Comparison of ENCODE assay signal across 2 cellular contexts in genomic region chr17:21842332-21843317, GRCh38.
TF ChIP-seq lines count a peak whose summit lies in the region.

No MANE protein-coding gene starts in this region.

TF ChIP-seq in HepG2, 621 proteins besides CTCF, POLR2A, EP300 and RAD21 (continued from another document):
- TF ChIP-seq ZBED4 (CRISPR knock-in tag; IDR thresholded peaks at IDR 0.05; ENCODE audit: borderline replicate concordance) (no peak), ZMYM2 (CRISPR knock-in tag; IDR thresholded peaks at IDR 0.05) (no peak), AGO2 (optimal IDR thresholded peaks at IDR 0.05; ENCODE audit: low read depth, low read length) (no peak), MAFF (IDR thresholded peaks at IDR 0.05; ENCODE audit: low read depth, low read length) (peak; percentile 29; the same call in 1 of the 2 replicates), ZNF7 (CRISPR knock-in tag; IDR thresholded peaks at IDR 0.05) (no peak), MTF2 (CRISPR knock-in tag; IDR thresholded peaks at IDR 0.05; ENCODE audit: borderline replicate concordance) (no peak), NFE2 (CRISPR knock-in tag; IDR thresholded peaks at IDR 0.05) (no peak), ZNF644 (CRISPR knock-in tag; IDR thresholded peaks at IDR 0.05; ENCODE audit: low read depth) (no peak), HNRNPL (IDR thresholded peaks at IDR 0.05; ENCODE audit: low read depth, low read length) (no peak), NFE2L1 (CRISPR knock-in tag; IDR thresholded peaks at IDR 0.05; ENCODE audit: borderline replicate concordance) (no peak), MAFK (conservative IDR thresholded peaks at IDR 0.05 in 1 of 2, IDR thresholded peaks at IDR 0.05 in 1 of 2; ENCODE audit: low read length in 2 of 2) (peak; percentile 8 to 68; a peak in 2 of 4 replicates), ZNF652 (CRISPR knock-in tag; IDR thresholded peaks at IDR 0.05; ENCODE audit: borderline replicate concordance, low read depth) (no peak), ZNF24 (IDR thresholded peaks at IDR 0.05) (no peak), ZNF552 (CRISPR knock-in tag; IDR thresholded peaks at IDR 0.05; ENCODE audit: borderline replicate concordance) (no peak)
- TF ChIP-seq, protein P1, sequence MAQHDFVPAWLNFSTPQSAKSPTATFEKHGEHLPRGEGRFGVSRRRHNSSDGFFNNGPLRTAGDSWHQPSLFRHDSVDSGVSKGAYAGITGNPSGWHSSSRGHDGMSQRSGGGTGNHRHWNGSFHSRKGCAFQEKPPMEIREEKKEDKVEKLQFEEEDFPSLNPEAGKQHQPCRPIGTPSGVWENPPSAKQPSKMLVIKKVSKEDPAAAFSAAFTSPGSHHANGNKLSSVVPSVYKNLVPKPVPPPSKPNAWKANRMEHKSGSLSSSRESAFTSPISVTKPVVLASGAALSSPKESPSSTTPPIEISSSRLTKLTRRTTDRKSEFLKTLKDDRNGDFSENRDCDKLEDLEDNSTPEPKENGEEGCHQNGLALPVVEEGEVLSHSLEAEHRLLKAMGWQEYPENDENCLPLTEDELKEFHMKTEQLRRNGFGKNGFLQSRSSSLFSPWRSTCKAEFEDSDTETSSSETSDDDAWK (CRISPR knock-in tag; IDR thresholded peaks at IDR 0.05) = no peak

TF ChIP-seq in K562, 482 proteins besides CTCF, POLR2A, EP300 and RAD21 (continued from another document):
- TF ChIP-seq, protein P2, sequence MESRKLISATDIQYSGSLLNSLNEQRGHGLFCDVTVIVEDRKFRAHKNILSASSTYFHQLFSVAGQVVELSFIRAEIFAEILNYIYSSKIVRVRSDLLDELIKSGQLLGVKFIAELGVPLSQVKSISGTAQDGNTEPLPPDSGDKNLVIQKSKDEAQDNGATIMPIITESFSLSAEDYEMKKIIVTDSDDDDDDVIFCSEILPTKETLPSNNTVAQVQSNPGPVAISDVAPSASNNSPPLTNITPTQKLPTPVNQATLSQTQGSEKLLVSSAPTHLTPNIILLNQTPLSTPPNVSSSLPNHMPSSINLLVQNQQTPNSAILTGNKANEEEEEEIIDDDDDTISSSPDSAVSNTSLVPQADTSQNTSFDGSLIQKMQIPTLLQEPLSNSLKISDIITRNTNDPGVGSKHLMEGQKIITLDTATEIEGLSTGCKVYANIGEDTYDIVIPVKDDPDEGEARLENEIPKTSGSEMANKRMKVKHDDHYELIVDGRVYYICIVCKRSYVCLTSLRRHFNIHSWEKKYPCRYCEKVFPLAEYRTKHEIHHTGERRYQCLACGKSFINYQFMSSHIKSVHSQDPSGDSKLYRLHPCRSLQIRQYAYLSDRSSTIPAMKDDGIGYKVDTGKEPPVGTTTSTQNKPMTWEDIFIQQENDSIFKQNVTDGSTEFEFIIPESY (CRISPR knock-in tag; IDR thresholded peaks at IDR 0.05) = peak; percentile 51
